Comparison of ENCODE assay signal across 7 cellular contexts in genomic region chr19:6590458-6591319, GRCh38. TPM values are rescaled to one million over a fixed set of nuclear protein-coding genes. Genes with fewer than 3 reads are reported as not detected.
DNase-seq lines count a peak whose midpoint lies in the region; ATAC-seq, FAIRE-seq and TF ChIP-seq lines count a peak whose summit lies in the region.

Gene CD70 (minus strand): TSS chr19:6591150. CDS start chr19:6591002, 148 bp downstream.

- in situ Hi-C loops in GM12878 (cut with MboI): loop anchor here (5.0 kb wide), 1 partner anchor 68 kb away; no protein-coding TSS in a partner anchor

- H2AFZ ChIP-seq in SK-N-SH (ENCODE audit: low read depth) (no peak within 1 kb of the TSS), GM12878 (ENCODE audit: control insufficient read depth, low read depth, low read length) (no peak within 1 kb of the TSS)

- CTCF ChIA-PET in SK-N-SH (lab: Yijun Ruan, JAX): no interaction called here
- CTCF ChIA-PET in GM12878 (lab: Yijun Ruan, JAX): interaction anchor here (0.9 to 1.6 kb wide), 6 partner anchors 36 to 179 kb away, joined by 3 to 6 read pairs (median 4); no protein-coding TSS in a partner anchor

- H3K27ac ChIP-seq in SK-N-SH (ENCODE audit: low read depth in 2 of 2, low read length in 1 of 2): peak within 1 kb of the TSS in 1 of 2 experiments; percentile 63; a peak in 2 of 4 replicates
- H3K27ac ChIP-seq in GM12878 (ENCODE audit: control insufficient read depth, insufficient read depth): peak within 1 kb of the TSS; percentile 93
- no peak within 1 kb of the TSS for H3K27ac ChIP-seq in aorta (ENCODE audit: low read depth in 1 of 2, low read length in 2 of 2)

- POLR2A ChIA-PET in SK-N-SH (lab: Yijun Ruan, JAX): no interaction called here
- POLR2A ChIA-PET in GM12878 (lab: Charles Lee): interaction anchor here (0.5 to 5.8 kb wide), 10 partner anchors 10 to 1763 kb away, joined by 3 to 46 read pairs (median 4); partner anchors contain the start of gene TNFSF9

- H3K9me3 ChIP-seq in SK-N-SH (no peaks in the 10 kb centered on the region), GM12878 (replicated peaks; ENCODE audit: control insufficient read depth, insufficient read depth, low read length) (peaks cover 2% of the 10 kb centered on the region; the same call in 2 of the 3 replicates), aorta (ENCODE audit: control insufficient read depth, low read length) (no peaks in the 10 kb centered on the region)

- H4K20me1 ChIP-seq in SK-N-SH (ENCODE audit: insufficient read depth) (no peaks in the 10 kb centered on the region), GM12878 (ENCODE audit: control insufficient read depth, insufficient read depth) (no peaks in the 10 kb centered on the region)

- TF ChIP-seq CTCF in SK-N-SH (IDR thresholded peaks at IDR 0.05) (no peak), GM12878 (IDR thresholded peaks at IDR 0.05 in 2 of 3, conservative IDR thresholded peaks at IDR 0.05 in 1 of 3; ENCODE audit: control insufficient read depth in 2 of 3, extremely low read depth in 1 of 3, insufficient read depth in 1 of 3, low read depth in 3 of 3, low read length in 3 of 3) (no peak)

- no peak for TF ChIP-seq EP300 in SK-N-SH (IDR thresholded peaks at IDR 0.05; ENCODE audit: borderline replicate concordance in 1 of 2, low read depth in 1 of 2, low read length in 1 of 2)
- TF ChIP-seq EP300 in GM12878 (IDR thresholded peaks at IDR 0.05; ENCODE audit: borderline replicate concordance in 1 of 2, control insufficient read depth in 1 of 2, low read depth in 2 of 2, low read length in 2 of 2): peak in 1 of 2 experiments; percentile 57; a peak in 1 of 4 replicates

- RAD21 ChIA-PET in GM12878 (lab: Charles Lee; ENCODE audit: unreplicated experiment): interaction anchor here (1.0 to 5.4 kb wide), 7 partner anchors 12 to 74 kb away, joined by 3 to 27 read pairs (median 4); no protein-coding TSS in a partner anchor

- peak; percentile 96 for TF ChIP-seq POLR2A in GM12878 (IDR thresholded peaks at IDR 0.05; ENCODE audit: low read depth, low read length)

- SMC1A ChIA-PET in GM12878 (lab: Charles Lee; ENCODE audit: uncharacterized antibody, unreplicated experiment): interaction anchor here (0.9 to 8.7 kb wide), 3 partner anchors 12 to 74 kb away, joined by 3 to 100 read pairs (median 5); no protein-coding TSS in a partner anchor

- no peak for FAIRE-seq in GM12878 (lab: Jason Lieb, UNC)

- 1% methylated on average over 40 of the region's 49 CpGs for WGBS in SK-N-SH (ENCODE audit: low lambda C conversion rate)
- 0% methylated on average over 40 of the region's 49 CpGs for WGBS in GM12878 (ENCODE audit: insufficient coverage, insufficient replicate concordance, low lambda C conversion rate, missing lambda C conversion rate)
- 1% methylated on average over 35 to 49 of the region's 49 CpGs for WGBS in aorta, 2 donors

- peak within 1 kb of the TSS; percentile 34 to 56; a peak in 3 of 4 replicates for H3K4me3 ChIP-seq in SK-N-SH (ENCODE audit: low read depth in 2 of 2, low read length in 1 of 2)
- H3K4me3 ChIP-seq in GM12878: peak within 1 kb of the TSS; percentile 100
- no peak within 1 kb of the TSS for H3K4me3 ChIP-seq in aorta (ENCODE audit: low read length in 2 of 2)

- H3F3A ChIP-seq in SK-N-SH (replicated peaks; ENCODE audit: insufficient read depth): peaks cover 7% of the 10 kb centered on the region

- H3K4me1 ChIP-seq in SK-N-SH (ENCODE audit: control insufficient read depth in 1 of 2, insufficient read depth in 2 of 2, low read depth in 1 of 2, low read length in 1 of 2): no peaks in the 10 kb centered on the region
- peaks cover 32% of the 10 kb centered on the region for H3K4me1 ChIP-seq in GM12878 (ENCODE audit: control insufficient read depth, insufficient read depth, low read length)
- H3K4me1 ChIP-seq in aorta (ENCODE audit: control insufficient read depth in 1 of 2, insufficient read depth in 2 of 2, low read length in 2 of 2): no peaks in the 10 kb centered on the region

- BruUV-seq in GM12878 (replicated peaks; lab: Mats Ljungman, UMichigan): TSS peak; percentile 57

- H3K9ac ChIP-seq in SK-N-SH: peak within 1 kb of the TSS; percentile 67; the same call in 1 of the 2 replicates
- peak within 1 kb of the TSS; percentile 99 for H3K9ac ChIP-seq in GM12878 (ENCODE audit: control insufficient read depth, insufficient read depth, low read length)

- H3K36me3 ChIP-seq in SK-N-SH (replicated peaks in 1 of 2; ENCODE audit: control insufficient read depth in 1 of 2, insufficient read depth in 2 of 2, low read length in 1 of 2): no peaks in the 10 kb centered on the region
- H3K36me3 ChIP-seq in GM12878 (ENCODE audit: control insufficient read depth in 2 of 2, insufficient read depth in 2 of 2, low read length in 1 of 2): peaks cover 6 to 8% of the 10 kb centered on the region in 2 experiments
- H3K36me3 ChIP-seq in aorta (ENCODE audit: control insufficient read depth in 1 of 2, insufficient read depth in 2 of 2, low read length in 1 of 2): no peaks in the 10 kb centered on the region

- intact Hi-C loops in GM12878 (cut with micrococcal nuclease; ENCODE audit: unreplicated experiment) (loop anchor here (2.0 to 5.0 kb wide), 7 partner anchors 38 to 272 kb away; partner anchors contain the start of genes GPR108 and SH2D3A), aorta (cut with DNase I) (no loop called here)

- peaks cover 24% of the 10 kb centered on the region; the same call in 1 of the 2 replicates for H3K79me2 ChIP-seq in SK-N-SH (ENCODE audit: insufficient read depth)
- H3K79me2 ChIP-seq in GM12878 (ENCODE audit: control insufficient read depth, insufficient read depth, low read length): peaks cover 85% of the 10 kb centered on the region

- H3K9me2 ChIP-seq in SK-N-SH: no peaks in the 10 kb centered on the region

- TF ChIP-seq RAD21 in SK-N-SH (IDR thresholded peaks at IDR 0.05; ENCODE audit: low read length) (no peak), GM12878 (IDR thresholded peaks at IDR 0.05; ENCODE audit: insufficient read depth, low read depth, low read length) (0 out of 2 replicates have a peak, but pooled peaks have one; percentile 1)

- DNase-seq in SK-N-SH (no peak), GM12878 (ENCODE audit: low read depth, low spot score) (peak; percentile 88), myocyte (ENCODE audit: low read depth) (peak; percentile 41), COR-L47 (lab: John Stamatoyannopoulos, UW) (no peak), aorta (no peak)

- ATAC-seq in GM19023 (IDR thresholded peaks at IDR 0.05; ENCODE audit: unreplicated experiment) (peak; percentile 54), HG02981 (IDR thresholded peaks at IDR 0.05; ENCODE audit: unreplicated experiment) (peak; percentile 65), GM12878 (peak; percentile 66), aorta (ENCODE audit: low FRiP score) (no peak)

- peaks cover 81% of the 10 kb centered on the region for H3K27me3 ChIP-seq in SK-N-SH (ENCODE audit: insufficient read depth)
- H3K27me3 ChIP-seq in GM12878 (replicated peaks in 1 of 2; ENCODE audit: control insufficient read depth in 2 of 2, insufficient read depth in 2 of 2, low read length in 1 of 2): no peaks in the 10 kb centered on the region
- H3K27me3 ChIP-seq in aorta (ENCODE audit: control insufficient read depth in 1 of 2, insufficient read depth in 2 of 2, low read length in 1 of 2): no peaks in the 10 kb centered on the region

- H3K4me2 ChIP-seq in SK-N-SH (peak within 1 kb of the TSS; percentile 79), GM12878 (ENCODE audit: control insufficient read depth, insufficient read depth) (peak within 1 kb of the TSS; percentile 96)

TF ChIP-seq in SK-N-SH, 30 proteins besides CTCF, POLR2A, EP300 and RAD21 (continues in another document):
- no peak for TF ChIP-seq MEF2A (IDR thresholded peaks at IDR 0.05; ENCODE audit: borderline replicate concordance, low read depth)
- TF ChIP-seq RCOR1 (IDR thresholded peaks at IDR 0.05; ENCODE audit: low read length): no peak
- TF ChIP-seq MXI1 (IDR thresholded peaks at IDR 0.05; ENCODE audit: low read depth, low read length): no peak
- no peak for TF ChIP-seq NRF1 (IDR thresholded peaks at IDR 0.05; ENCODE audit: low read depth, low read length)
- TF ChIP-seq NFIC (IDR thresholded peaks at IDR 0.05; ENCODE audit: borderline replicate concordance): no peak
- no peak for TF ChIP-seq TCF12 (IDR thresholded peaks at IDR 0.05)

TF ChIP-seq in GM12878, 131 proteins besides CTCF, POLR2A, EP300 and RAD21 (continues in another document):
- TF ChIP-seq FOS (IDR thresholded peaks at IDR 0.05; ENCODE audit: borderline replicate concordance, extremely low read depth, insufficient read length) (no peak), IRF4 (IDR thresholded peaks at IDR 0.05; ENCODE audit: low read depth, low read length) (no peak), IKZF1 (conservative IDR thresholded peaks at IDR 0.05) (peak; percentile 77), JUND (IDR thresholded peaks at IDR 0.05; ENCODE audit: low read depth, low read length) (no peak), YBX1 (IDR thresholded peaks at IDR 0.05) (no peak)

RNA-seq across cellular contexts. Expression of gene CD70, which starts in this region (rescaled TPM):
- 117 and 142 TPM in 2 replicates for polyA plus RNA-seq in SK-N-SH (2012; rRNA removed)
- 74.9 and 90.7 TPM in 2 replicates for polyA plus RNA-seq in SK-N-SH (2012; cell fraction: cytosol; rRNA removed)
- polyA plus RNA-seq in SK-N-SH (2012; cell fraction: nucleus; rRNA removed): 59.8 and 68.2 TPM in 2 replicates
- total RNA-seq in GM12878 (2013; cell fraction: nucleolus; rRNA removed): 147 and 150 TPM in 2 replicates
- total RNA-seq in GM12878 (2014; rRNA removed): 421 and 441 TPM in 2 replicates
- 151 and 155 TPM in 2 replicates for total RNA-seq in GM12878 (2014; rRNA removed; fragmentation: Illumina TruSeq; extraction: Trizol)
- 269 and 285 TPM in 2 replicates for total RNA-seq in GM12878 (2021)
- 88.8 TPM for polyA plus RNA-seq in GM12878 (2011; ENCODE audit: low read depth)
- 117 and 262 TPM in 2 replicates for polyA plus RNA-seq in GM12878 (2011; rRNA removed)
- 434 and 636 TPM in 2 replicates for polyA plus RNA-seq in GM12878 (2011; cell fraction: cytosol; rRNA removed)
- polyA plus RNA-seq in GM12878 (2011; cell fraction: nucleus; rRNA removed): 321 and 457 TPM in 2 replicates
- polyA plus RNA-seq in GM12878 (2012): 227 and 312 TPM in 2 replicates
- 9.4 and 52.9 TPM in 2 replicates for polyA plus RNA-seq in GM12878 (2014; fragmentation: Illumina TruSeq; extraction: Trizol)
- polyA plus RNA-seq in GM12878 (2014; fragmentation: Nextera tagmentation; extraction: Ambion mirVana): 10 to 100 TPM; 16.4 to 35.8 TPM
- polyA plus RNA-seq in GM12878 (2014; rRNA removed): 405 and 437 TPM in 2 replicates
- 100 to 1,000 TPM; 348 to 371 TPM for polyA plus RNA-seq in GM12878 (2016; fragmentation: Nextera tagmentation; extraction: Ambion mirVana)
- 149 and 245 TPM in 2 replicates for polyA minus RNA-seq in GM12878 (2011; rRNA and poly(A)+ RNA removed)
- polyA minus RNA-seq in GM12878 (2011; cell fraction: cytosol; rRNA and poly(A)+ RNA removed): 94.1 and 120 TPM in 2 replicates
- 56.8 and 85.8 TPM in 2 replicates for polyA minus RNA-seq in GM12878 (2011; cell fraction: nucleus; rRNA and poly(A)+ RNA removed)
- total RNA-seq in myocyte: 0.64 and 0.78 TPM in 2 replicates
- polyA plus RNA-seq in myocyte (2012): 2.4 TPM
- total RNA-seq in aorta: under 1 TPM in 1 of 2 donors, not detected in 1; 0.42 TPM
- not detected for polyA plus RNA-seq in aorta

Comparison
In these comparisons a context has a peak if more than half of its experiments do, and no peak if none do; other contexts are left out.
1. RNA of gene CD70 (total RNA-seq): 147 to 441 TPM in GM12878; 0.64 to 0.78 TPM in myocyte and 0.42 TPM in aorta; every median in the first group is over 10 times any median in the second.
2. RNA of gene CD70 (polyA plus RNA-seq): 9.4 to 636 TPM in GM12878 and 59.8 to 142 TPM in SK-N-SH; not detected in aorta; every median in the first group is over 4 times any median in the second.
3. DNase-seq: peak in GM12878 (single experiment) and myocyte (single experiment); none in SK-N-SH (single experiment), COR-L47 (single experiment) and aorta (0 of 2).
4. H3K4me3 ChIP-seq: peak in SK-N-SH (2 of 2) and GM12878 (single experiment); none in aorta (0 of 2).